In genomic region chr13:38348890-38349289, GRCh38 we compare ENCODE assay signal across 8 cellular contexts. TPM values are rescaled to one million over a fixed set of nuclear protein-coding genes. Genes with fewer than 3 reads are reported as not detected.
DNase-seq lines count a peak whose midpoint lies in the region; ATAC-seq and TF ChIP-seq lines count a peak whose summit lies in the region.

No MANE protein-coding gene starts in this region.

- no peak for TF ChIP-seq EP300 in neural cell (conservative IDR thresholded peaks at IDR 0.05; ENCODE audit: poor library complexity, severe bottlenecking)

- no peaks in the 10 kb centered on the region for H3K36me3 ChIP-seq in esophagus (ENCODE audit: control insufficient read depth in 2 of 2, insufficient read depth in 2 of 2, low read length in 1 of 2)
- H3K36me3 ChIP-seq in neural cell (ENCODE audit: insufficient read depth, low read length) = no peaks in the 10 kb centered on the region
- peaks cover 2% of the 10 kb centered on the region for H3K36me3 ChIP-seq in upper lobe of right lung

- H3K9me2 ChIP-seq in neural cell (ENCODE audit: insufficient read depth, low read length) = no peaks in the 10 kb centered on the region

- H3K4me1 ChIP-seq in esophagus (ENCODE audit: control insufficient read depth in 2 of 2, insufficient read depth in 2 of 2, low read length in 1 of 2) = no peaks in the 10 kb centered on the region
- H3K4me1 ChIP-seq in upper lobe of right lung = peaks cover 12% of the 10 kb centered on the region

- H3K27ac ChIP-seq in esophagus (ENCODE audit: low read depth in 2 of 2, low read length in 1 of 2) (peak overlapping the region; percentile 33 to 79), neural cell (ENCODE audit: low read length) (peak overlapping the region; percentile 66), upper lobe of right lung (peak overlapping the region; percentile 90)

- intact Hi-C loops in upper lobe of right lung (cut with DNase I) = no loop called here

- H3K9me3 ChIP-seq in esophagus (ENCODE audit: control insufficient read depth in 2 of 2, insufficient read depth in 1 of 2, low read depth in 1 of 2, low read length in 1 of 2) (no peaks in the 10 kb centered on the region), neural cell (ENCODE audit: low read length) (no peaks in the 10 kb centered on the region), upper lobe of right lung (no peaks in the 10 kb centered on the region)

- no peaks in the 10 kb centered on the region for H4K20me1 ChIP-seq in neural cell (ENCODE audit: insufficient read depth)

- TF ChIP-seq RAD21 in neural cell (conservative IDR thresholded peaks at IDR 0.05) = no peak

- H3K9ac ChIP-seq in neural cell (ENCODE audit: low read length) = peak overlapping the region; percentile 68

- peak; percentile 52 for DNase-seq in Caki2 (ENCODE audit: low read depth)
- peak; percentile 46 for DNase-seq in activated CD4-positive, alpha-beta T cell treated with anti-CD3 and anti-CD28 coated beads for 48 hours
- no peak for DNase-seq in upper lobe of right lung
- DNase-seq in D341Med (ENCODE audit: low spot score) = no peak

- peaks cover 22% of the 10 kb centered on the region for H3K79me2 ChIP-seq in neural cell (replicated peaks; ENCODE audit: insufficient read depth, low read length)

- peak overlapping the region; percentile 86 for H3K4me2 ChIP-seq in neural cell (ENCODE audit: low read length)

- TF ChIP-seq CTCF in neural cell (IDR thresholded peaks at IDR 0.05; ENCODE audit: poor library complexity, severe bottlenecking) = no peak
- no peak for TF ChIP-seq CTCF in upper lobe of right lung (IDR thresholded peaks at IDR 0.05)

- H3K4me3 ChIP-seq in esophagus (ENCODE audit: low read depth in 1 of 2, low read length in 2 of 2) (peak overlapping the region; percentile 47 to 88), neural cell (ENCODE audit: low read length) (peak overlapping the region; percentile 80), upper lobe of right lung (peak overlapping the region; percentile 72)

- peak overlapping the region; percentile 66 for H2AFZ ChIP-seq in neural cell (ENCODE audit: low read depth, low read length)

- WGBS in esophagus, 2 donors = 1% methylated on average over 11 of the region's 11 CpGs

- H3F3A ChIP-seq in neural cell (ENCODE audit: insufficient read depth, low read length, poor library complexity, severe bottlenecking) = no peaks in the 10 kb centered on the region

- in situ Hi-C loops in Caki2 (cut with HindIII; ENCODE audit: low pct_unique_long_range_greater_than_20kb, low sequenced_read_pairs) = no loop called here

- H3K27me3 ChIP-seq in esophagus (ENCODE audit: control insufficient read depth in 1 of 2, insufficient read depth in 2 of 2, low read length in 2 of 2) (no peaks in the 10 kb centered on the region), neural cell (ENCODE audit: insufficient read depth, low read depth, low read length) (no peaks in the 10 kb centered on the region), upper lobe of right lung (no peaks in the 10 kb centered on the region)

- peak; percentile 9 for ATAC-seq in GM21360 (IDR thresholded peaks at IDR 0.05; ENCODE audit: unreplicated experiment)
- ATAC-seq in HG03565 (IDR thresholded peaks at IDR 0.05; ENCODE audit: unreplicated experiment) = peak; percentile 2
- no peak for ATAC-seq in upper lobe of right lung

TF ChIP-seq in neural cell, 6 proteins besides CTCF, POLR2A, EP300 and RAD21:
- TF ChIP-seq SMC3 (conservative IDR thresholded peaks at IDR 0.05; ENCODE audit: poor library complexity) (no peak), MXI1 (conservative IDR thresholded peaks at IDR 0.05; ENCODE audit: poor library complexity, severe bottlenecking) (no peak), EZH2 (IDR thresholded peaks at IDR 0.05; ENCODE audit: borderline replicate concordance, insufficient read depth, low read length, poor library complexity, severe bottlenecking) (no peak), POLR2AphosphoS5 (IDR thresholded peaks at IDR 0.05) (no peak), REST (IDR thresholded peaks at IDR 0.05; ENCODE audit: borderline replicate concordance) (no peak)

RNA-seq across cellular contexts. Expression of gene UFM1, which starts 0.8 kb away (rescaled TPM):
- 35.1 and 48.7 TPM in 2 replicates for total RNA-seq in Caki2 (2014; rRNA removed; shearing (Covaris generic); ENCODE audit: low replicate concordance)
- polyA plus RNA-seq in esophagus (10 to 100 TPM; 19.8 to 24.2 TPM), neural cell (134 and 158 TPM in 2 replicates)
- 116 and 122 TPM in 2 replicates for polyA minus RNA-seq in neural cell
- 60.5 TPM for total RNA-seq in upper lobe of right lung

Comparison
In these comparisons a context has a peak if more than half of its experiments do, and no peak if none do; other contexts are left out.
1. DNase-seq: peak in Caki2 (single experiment) and activated CD4-positive, alpha-beta T cell treated with anti-CD3 and anti-CD28 coated beads for 48 hours (single experiment); none in upper lobe of right lung (single experiment) and D341Med (single experiment).
2. Peak in every context shown above with its lines, with median percentiles within 50 percentile points of each other: H3K27ac ChIP-seq and H3K4me3 ChIP-seq.